16 cellular contexts compared by ENCODE assay signal in genomic region chr12:26127404-26127803, GRCh38. TPM values are rescaled to one million over a fixed set of nuclear protein-coding genes. Genes with fewer than 3 reads are reported as not detected.
DNase-seq lines count a peak whose midpoint lies in the region; ATAC-seq, FAIRE-seq and TF ChIP-seq lines count a peak whose summit lies in the region.
"Had no signal": no experiment of that assay in that cellular context is flagged by ENCODE, and none has a peak within 500 bp of the region (broad histone marks: within the 10 kb centered on the region; RNA-seq: fewer than 3 reads in every experiment).

No MANE protein-coding gene starts in this region.

- peaks cover 36 to 46% of the 10 kb centered on the region in 2 experiments for H3K27me3 ChIP-seq in K562 (ENCODE audit: control insufficient read depth in 2 of 2, insufficient read depth in 2 of 2, low read length in 2 of 2)
- peaks cover 32% of the 10 kb centered on the region for H3K27me3 ChIP-seq in transverse colon

- POLR2A ChIA-PET in K562 (lab: Yijun Ruan, JAX): no interaction called here
- POLR2A ChIA-PET in naive thymus-derived CD8-positive, alpha-beta T cell (lab: Charles Lee): no interaction called here

- TF ChIP-seq POLR2A in K562 (conservative IDR thresholded peaks at IDR 0.05) (no peak), transverse colon (IDR thresholded peaks at IDR 0.05) (no peak)

- intact Hi-C loops in K562 (cut with micrococcal nuclease): no loop called here
- intact Hi-C loops in transverse colon (cut with DNase I; ENCODE audit: low total_unique reads): no loop called here

- WGBS in K562 (ENCODE audit: insufficient coverage, low coverage, missing lambda C conversion rate): 0% methylated on average over 2 of the region's 2 CpGs
- WGBS in transverse colon (ENCODE audit: low coverage in 1 of 2), 2 donors: 83 to 90% methylated on average over 2 of the region's 2 CpGs

- no peak for FAIRE-seq in K562 (lab: Jason Lieb, UNC)
- FAIRE-seq: keratinocyte had no signal

- in situ Hi-C loops in K562 (cut with MboI): no loop called here
- in situ Hi-C loops in transverse colon (cut with MboI; ENCODE audit: low pct_ligation_motif_present in 1 of 4, low pct_unique_long_range_greater_than_20kb in 1 of 4, low sequenced_read_pairs in 3 of 4): no loop called here

- ATAC-seq in K562: no peak
- ATAC-seq in naive thymus-derived CD8-positive, alpha-beta T cell: no peak
- ATAC-seq in GM19463 (IDR thresholded peaks at IDR 0.05; ENCODE audit: unreplicated experiment): no peak

- H3K4me3 ChIP-seq in K562: no peak overlapping the region
- no peak overlapping the region for H3K4me3 ChIP-seq in transverse colon

- H3K27ac Mint-ChIP-seq in activated naive CD4-positive, alpha-beta T cell treated with anti-CD3 and anti-CD28 coated beads, Interleukin-2, amount 50 U/mL, for 24 hours: no peak overlapping the region
- H3K27ac Mint-ChIP-seq in naive thymus-derived CD8-positive, alpha-beta T cell: no peak overlapping the region

- TF ChIP-seq RAD21 in K562 (CRISPR knock-in tag; conservative IDR thresholded peaks at IDR 0.05 in 1 of 2, IDR thresholded peaks at IDR 0.05 in 1 of 2): no peak

- H3K27ac ChIP-seq in K562 (ENCODE audit: extremely low read depth, low read depth, low read length) (no peak overlapping the region), transverse colon (peak overlapping the region in 3 of 4 donors; percentile 89 to 96 (median 91))
- H3K27ac ChIP-seq: WERI-Rb-1 had no signal

- no peaks in the 10 kb centered on the region; the same call in 1 of the 2 replicates for H4K20me1 ChIP-seq in K562 (replicated peaks; ENCODE audit: control insufficient read depth, insufficient read depth, low read length)

- no peak for DNase-seq in activated naive CD4-positive, alpha-beta T cell treated with anti-CD3 and anti-CD28 coated beads, Interleukin-2, amount 50 U/mL, for 16 hours
- DNase-seq in K562 (ENCODE audit: extremely low read depth in 1 of 4, low spot score in 3 of 4): no peak
- DNase-seq in naive thymus-derived CD8-positive, alpha-beta T cell: no peak
- no peak for DNase-seq in transverse colon
- no peak for DNase-seq in stimulated activated CD4-positive, alpha-beta T cell treated with anti-CD3 and anti-CD28 coated beads, Interleukin-2, amount 100 ng/mL, for 24 hours
- no peak for DNase-seq in SIG-M5 treated with dmso at 0.1 percent for 504 hours (lab: John Stamatoyannopoulos, UW; ENCODE audit: unreplicated experiment)
- DNase-seq: DMS153; effector CD4-positive, alpha-beta T cell; NCI-H1694 treated with DMSO at 0.1 percent for 48 hours; NCI-H526; occipital lobe; stimulated activated CD4-positive, alpha-beta T cell treated with anti-CD3 and anti-CD28 coated beads, Interleukin-15, amount 100 ng/mL, for 24 hours; WERI-Rb-1 had no signal

- H3K27me3 Mint-ChIP-seq in activated naive CD4-positive, alpha-beta T cell treated with anti-CD3 and anti-CD28 coated beads, Interleukin-2, amount 50 U/mL, for 24 hours: peaks cover 50% of the 10 kb centered on the region
- H3K27me3 Mint-ChIP-seq in naive thymus-derived CD8-positive, alpha-beta T cell: peaks cover 45 to 71% (median 55%) of the 10 kb centered on the region in 5 donors

- BruUV-seq in K562 (replicated peaks; lab: Mats Ljungman, UMichigan): no TSS peak

- TF ChIP-seq EP300 in K562 (IDR thresholded peaks at IDR 0.05; ENCODE audit: low read length) (no peak), transverse colon (IDR thresholded peaks at IDR 0.05; ENCODE audit: low read depth) (no peak)

- no peak overlapping the region for H3K4me2 ChIP-seq in K562 (ENCODE audit: insufficient read depth, low read length)

- H2AFZ ChIP-seq in K562 (ENCODE audit: low read depth, low read length): no peak overlapping the region

- H3K9ac ChIP-seq in K562 (ENCODE audit: insufficient read depth in 1 of 2, low read depth in 2 of 2, low read length in 2 of 2): no peak overlapping the region

- H3K9me3 ChIP-seq in K562 (replicated peaks; ENCODE audit: control insufficient read depth, insufficient read depth, low read depth, low read length) (no peaks in the 10 kb centered on the region), transverse colon (no peaks in the 10 kb centered on the region)

- no peaks in the 10 kb centered on the region for H3K79me2 ChIP-seq in K562 (ENCODE audit: control insufficient read depth, insufficient read depth, low read length)

- H3K36me3 ChIP-seq in K562 (ENCODE audit: control insufficient read depth, insufficient read depth, low read length): no peaks in the 10 kb centered on the region
- H3K36me3 ChIP-seq in transverse colon: no peaks in the 10 kb centered on the region
- H3K36me3 ChIP-seq: WERI-Rb-1 had no signal

- peaks cover 33% of the 10 kb centered on the region for H3K4me1 Mint-ChIP-seq in activated naive CD4-positive, alpha-beta T cell treated with anti-CD3 and anti-CD28 coated beads, Interleukin-2, amount 50 U/mL, for 24 hours
- peaks cover 17 to 35% (median 30%) of the 10 kb centered on the region in 4 donors for H3K4me1 Mint-ChIP-seq in naive thymus-derived CD8-positive, alpha-beta T cell

- peak overlapping the region; percentile 3 for H3K4me3 Mint-ChIP-seq in activated naive CD4-positive, alpha-beta T cell treated with anti-CD3 and anti-CD28 coated beads, Interleukin-2, amount 50 U/mL, for 24 hours
- peak overlapping the region in 7 of 10 donors; percentile 11 to 70 (median 34) for H3K4me3 Mint-ChIP-seq in naive thymus-derived CD8-positive, alpha-beta T cell

- no peaks in the 10 kb centered on the region for H3K36me3 Mint-ChIP-seq in activated naive CD4-positive, alpha-beta T cell treated with anti-CD3 and anti-CD28 coated beads, Interleukin-2, amount 50 U/mL, for 24 hours
- no peaks in the 10 kb centered on the region for H3K36me3 Mint-ChIP-seq in naive thymus-derived CD8-positive, alpha-beta T cell

- H3K9me3 Mint-ChIP-seq in activated naive CD4-positive, alpha-beta T cell treated with anti-CD3 and anti-CD28 coated beads, Interleukin-2, amount 50 U/mL, for 24 hours: no peaks in the 10 kb centered on the region
- H3K9me3 Mint-ChIP-seq in naive thymus-derived CD8-positive, alpha-beta T cell: no peaks in the 10 kb centered on the region

- TF ChIP-seq CTCF in K562 (IDR thresholded peaks at IDR 0.05 in 2 of 3, conservative IDR thresholded peaks at IDR 0.05 in 1 of 3; ENCODE audit: insufficient read depth in 2 of 3, low read depth in 1 of 3, low read length in 3 of 3) (no peak), transverse colon (IDR thresholded peaks at IDR 0.05) (no peak)

- CTCF ChIA-PET in K562 (lab: Yijun Ruan, JAX; ENCODE audit: low intra/inter-chr PET ratio): no interaction called here

- no peaks in the 10 kb centered on the region for H3K9me1 ChIP-seq in K562 (ENCODE audit: control insufficient read depth, insufficient read depth, low read length)

- peaks cover 0 to 19% of the 10 kb centered on the region in 2 experiments; a peak in 4 of 5 replicates for H3K4me1 ChIP-seq in K562 (replicated peaks in 1 of 2; ENCODE audit: control insufficient read depth in 2 of 2, insufficient read depth in 2 of 2, low read length in 2 of 2)
- peaks cover 6 to 39% (median 26%) of the 10 kb centered on the region in 4 donors for H3K4me1 ChIP-seq in transverse colon

TF ChIP-seq in K562, 482 proteins besides CTCF, POLR2A, EP300 and RAD21 (continues in another document):
- TF ChIP-seq, protein P1, sequence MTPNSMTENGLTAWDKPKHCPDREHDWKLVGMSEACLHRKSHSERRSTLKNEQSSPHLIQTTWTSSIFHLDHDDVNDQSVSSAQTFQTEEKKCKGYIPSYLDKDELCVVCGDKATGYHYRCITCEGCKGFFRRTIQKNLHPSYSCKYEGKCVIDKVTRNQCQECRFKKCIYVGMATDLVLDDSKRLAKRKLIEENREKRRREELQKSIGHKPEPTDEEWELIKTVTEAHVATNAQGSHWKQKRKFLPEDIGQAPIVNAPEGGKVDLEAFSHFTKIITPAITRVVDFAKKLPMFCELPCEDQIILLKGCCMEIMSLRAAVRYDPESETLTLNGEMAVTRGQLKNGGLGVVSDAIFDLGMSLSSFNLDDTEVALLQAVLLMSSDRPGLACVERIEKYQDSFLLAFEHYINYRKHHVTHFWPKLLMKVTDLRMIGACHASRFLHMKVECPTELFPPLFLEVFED (CRISPR knock-in tag; conservative IDR thresholded peaks at IDR 0.05): 0 out of 2 replicates have a peak, but pooled peaks have one; percentile 28
- no peak for TF ChIP-seq CBFA2T2 (conservative IDR thresholded peaks at IDR 0.05)
- TF ChIP-seq, protein P2, sequence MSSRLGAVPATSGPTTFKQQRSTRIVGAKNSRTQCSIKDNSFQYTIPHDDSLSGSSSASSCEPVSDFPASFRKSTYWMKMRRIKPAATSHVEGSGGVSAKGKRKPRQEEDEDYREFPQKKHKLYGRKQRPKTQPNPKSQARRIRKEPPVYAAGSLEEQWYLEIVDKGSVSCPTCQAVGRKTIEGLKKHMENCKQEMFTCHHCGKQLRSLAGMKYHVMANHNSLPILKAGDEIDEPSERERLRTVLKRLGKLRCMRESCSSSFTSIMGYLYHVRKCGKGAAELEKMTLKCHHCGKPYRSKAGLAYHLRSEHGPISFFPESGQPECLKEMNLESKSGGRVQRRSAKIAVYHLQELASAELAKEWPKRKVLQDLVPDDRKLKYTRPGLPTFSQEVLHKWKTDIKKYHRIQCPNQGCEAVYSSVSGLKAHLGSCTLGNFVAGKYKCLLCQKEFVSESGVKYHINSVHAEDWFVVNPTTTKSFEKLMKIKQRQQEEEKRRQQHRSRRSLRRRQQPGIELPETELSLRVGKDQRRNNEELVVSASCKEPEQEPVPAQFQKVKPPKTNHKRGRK (tag; IDR thresholded peaks at IDR 0.05): peak; percentile 56; the same call in 1 of the 2 replicates

RNA-seq across cellular contexts. Expression of gene BHLHE41, which starts 2.6 kb away (rescaled TPM):
- total RNA-seq in K562 (2011; cell fraction: chromatin; rRNA removed; ENCODE audit: low replicate concordance): not detected in 2 replicates
- total RNA-seq in K562 (2011; cell fraction: nucleolus; rRNA removed): not detected in 2 replicates
- not detected in 2 replicates for total RNA-seq in K562 (2011; cell fraction: nucleoplasm; rRNA removed)
- not detected in 2 replicates for total RNA-seq in K562 (2014; rRNA removed)
- not detected in 2 replicates for total RNA-seq in K562 (2014; rRNA removed; fragmentation: Illumina TruSeq; extraction: Trizol)
- not detected in 2 replicates for total RNA-seq in K562 (2015; rRNA removed; fragmentation: Illumina TruSeq; extraction: Trizol)
- total RNA-seq in K562 (2021): 0.45 TPM in 1 of 2 replicates, not detected in the other
- polyA plus RNA-seq in K562 (2011; rRNA removed): not detected in 2 replicates
- polyA plus RNA-seq in K562 (2011; cell fraction: cytosol; rRNA removed): not detected in 2 replicates
- polyA plus RNA-seq in K562 (2011; cell fraction: nucleus; rRNA removed): not detected in 2 replicates
- polyA plus RNA-seq in K562 (2012): 0.03 TPM in 1 of 2 replicates, not detected in the other
- polyA plus RNA-seq in K562 (2014; fragmentation: Illumina TruSeq; extraction: Trizol): not detected in 2 replicates
- polyA plus RNA-seq in K562 (2014; fragmentation: Nextera tagmentation; extraction: Ambion mirVana): not detected
- not detected in 2 replicates for polyA plus RNA-seq in K562 (2014; rRNA removed)
- polyA minus RNA-seq in K562 (2011; rRNA and poly(A)+ RNA removed): not detected in 2 replicates
- not detected in 2 replicates for polyA minus RNA-seq in K562 (2011; cell fraction: cytosol; rRNA and poly(A)+ RNA removed)
- polyA minus RNA-seq in K562 (2011; cell fraction: nucleus; rRNA and poly(A)+ RNA removed): not detected in 2 replicates
- under 1 TPM; 0.08 to 0.44 TPM for total RNA-seq in naive thymus-derived CD8-positive, alpha-beta T cell
- polyA plus RNA-seq in naive thymus-derived CD8-positive, alpha-beta T cell: under 1 TPM in 1 of 3 donors, not detected in 2; 0.41 TPM
- total RNA-seq in transverse colon: 10 to 100 TPM in 3 of 4 donors, not detected in 1; 12.2 to 22.8 (median 18.1) TPM
